In the genomic region with DNA sequence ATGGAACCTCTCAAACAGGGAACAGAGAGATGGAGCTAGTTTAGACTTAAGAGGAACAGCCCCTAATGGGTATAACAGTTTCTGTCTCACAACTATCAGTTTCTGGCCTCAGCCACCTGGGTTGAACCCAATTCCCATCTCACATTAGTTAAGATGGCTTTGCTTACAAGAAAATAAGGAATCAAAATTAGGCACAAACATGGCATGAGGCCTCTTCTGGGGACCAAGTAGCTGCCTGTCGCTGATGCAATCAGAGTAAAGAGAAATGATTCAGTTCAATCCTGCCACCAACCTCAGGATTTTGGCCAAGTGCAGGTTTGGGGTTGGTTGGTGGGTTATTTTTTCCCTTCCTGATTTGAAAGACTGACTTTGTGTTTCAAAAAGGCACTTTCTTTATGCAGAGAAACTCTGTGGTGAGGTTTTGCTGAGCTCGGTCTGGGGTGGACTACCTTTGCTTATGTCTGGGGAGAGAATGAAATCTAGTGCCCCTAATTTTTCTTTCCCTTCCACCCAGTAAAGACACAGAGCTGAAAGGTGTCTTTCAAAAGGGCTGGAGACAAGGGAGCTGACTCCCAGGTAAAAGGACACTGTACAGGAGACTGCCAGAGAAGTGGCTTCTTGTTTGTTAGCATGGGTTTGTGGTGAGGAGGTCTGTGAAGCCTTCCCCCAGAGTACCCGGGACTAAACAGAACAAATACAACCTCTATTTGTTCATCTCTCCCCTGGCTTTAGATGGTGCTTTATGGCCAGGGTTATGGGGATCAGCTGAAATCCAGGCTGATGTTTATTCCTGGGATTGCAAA, we compare ENCODE assay signal across 7 cellular contexts. TPM values are rescaled to one million over a fixed set of nuclear protein-coding genes. Genes with fewer than 3 reads are reported as not detected.
A peak's percentile ranks its signal among the peaks of the same experiment; 100 is the strongest.
DNase-seq lines count a peak whose midpoint lies in the region; ATAC-seq, FAIRE-seq and TF ChIP-seq lines count a peak whose summit lies in the region.

No MANE protein-coding gene starts in this region.

- TF ChIP-seq POLR2A in tibial nerve (IDR thresholded peaks at IDR 0.05) = no peak

- H3K9me3 Mint-ChIP-seq in progenitor cell of endocrine pancreas (ENCODE audit: low read depth) = peaks cover 3% of the 10 kb centered on the region

- H3K27me3 ChIP-seq in tibial nerve = no peaks in the 10 kb centered on the region

- no peaks in the 10 kb centered on the region for H3K4me1 ChIP-seq in tibial nerve

- no peak for TF ChIP-seq EP300 in tibial nerve (IDR thresholded peaks at IDR 0.05)

- ATAC-seq in HG02763 (IDR thresholded peaks at IDR 0.05; ENCODE audit: unreplicated experiment) = peak; percentile 61
- no peak for ATAC-seq in GM18867 (IDR thresholded peaks at IDR 0.05; ENCODE audit: unreplicated experiment)

- no peak overlapping the region for H3K4me3 ChIP-seq in tibial nerve

- peaks cover 0 to 4% (median 0%) of the 10 kb centered on the region in 4 donors for H3K9me3 ChIP-seq in tibial nerve

- peak; percentile 87 for FAIRE-seq in GM19239 (lab: Jason Lieb, UNC)

- DNase-seq in GM19239 (ENCODE audit: insufficient read length, low spot score) (no peak), progenitor cell of endocrine pancreas (ENCODE audit: low spot score, unreplicated experiment) (no peak), tibial nerve (ENCODE audit: low spot score in 2 of 2) (no peak), NCI-H345 (lab: John Stamatoyannopoulos, UW) (no peak)
- peak; percentile 65 for DNase-seq in activated CD8-positive, alpha-beta memory T cell treated with anti-CD3 and anti-CD28 coated beads, Interleukin-2, amount 50 U/mL, for 48 hours

- no peak overlapping the region for H3K27ac ChIP-seq in tibial nerve

- 50 to 57% methylated on average over 3 of the region's 3 CpGs for WGBS in tibial nerve, 2 donors

- peaks cover 6% of the 10 kb centered on the region for H3K4me1 Mint-ChIP-seq in progenitor cell of endocrine pancreas (ENCODE audit: low read depth)

- H3K4me3 Mint-ChIP-seq in progenitor cell of endocrine pancreas (ENCODE audit: low read depth) = no peak overlapping the region

- TF ChIP-seq CTCF in progenitor cell of endocrine pancreas (IDR thresholded peaks at IDR 0.05; ENCODE audit: unreplicated experiment) = no peak
- no peak for TF ChIP-seq CTCF in tibial nerve (IDR thresholded peaks at IDR 0.05)

- H3K36me3 ChIP-seq in tibial nerve = no peaks in the 10 kb centered on the region

- no peaks in the 10 kb centered on the region for H3K27me3 Mint-ChIP-seq in progenitor cell of endocrine pancreas

- H3K36me3 Mint-ChIP-seq in progenitor cell of endocrine pancreas (ENCODE audit: insufficient read depth) = no peaks in the 10 kb centered on the region

- H3K27ac Mint-ChIP-seq in progenitor cell of endocrine pancreas = peak overlapping the region; percentile 12

RNA-seq across cellular contexts. Expression of a gene that starts 44.8 kb away (rescaled TPM):
- 41.2 and 45.2 TPM in 2 replicates for total RNA-seq in progenitor cell of endocrine pancreas
- 10 to 100 TPM; 53.2 to 61.4 (median 57.5) TPM for total RNA-seq in tibial nerve
